In the genomic region with DNA sequence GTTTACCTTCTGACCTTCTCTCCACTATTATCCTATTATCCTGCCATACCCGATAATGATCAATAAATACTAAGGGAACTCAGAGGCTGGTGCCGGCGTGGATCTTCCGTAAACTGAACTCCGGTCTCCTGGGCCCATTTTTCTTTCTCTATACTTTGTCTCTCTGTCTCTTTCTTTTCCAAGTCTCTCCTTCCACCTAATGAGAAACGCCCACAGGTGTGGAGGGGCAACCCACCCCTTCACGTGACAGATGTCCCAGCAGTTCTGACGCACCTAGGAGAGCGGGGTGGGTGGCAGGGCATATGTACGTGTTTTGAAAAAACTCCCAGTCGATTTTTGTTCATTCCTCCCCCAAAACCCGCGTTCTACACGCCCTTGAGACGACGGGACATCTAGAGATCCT, we compare ENCODE assay signal across 1 cellular context.
TF ChIP-seq lines count a peak whose summit lies in the region.

No MANE protein-coding gene starts in this region.

TF ChIP-seq in IMR-90, 13 proteins besides CTCF, POLR2A, EP300 and RAD21:
- TF ChIP-seq BHLHE40 (IDR thresholded peaks at IDR 0.05; ENCODE audit: low read depth, low read length): 0 out of 2 replicates have a peak, but pooled peaks have one; percentile 26
